11 cellular contexts compared by ENCODE assay signal in genomic region chr7:20158684-20159083, GRCh38. TPM values are rescaled to one million over a fixed set of nuclear protein-coding genes. Genes with fewer than 3 reads are reported as not detected.
A peak's percentile ranks its signal among the peaks of the same experiment; 100 is the strongest.
DNase-seq lines count a peak whose midpoint lies in the region; ATAC-seq and TF ChIP-seq lines count a peak whose summit lies in the region.
"Had no signal": no experiment of that assay in that cellular context is flagged by ENCODE, and none has a peak within 500 bp of the region (broad histone marks: within the 10 kb centered on the region; RNA-seq: fewer than 3 reads in every experiment).

No MANE protein-coding gene starts in this region.

- H3K79me2 ChIP-seq in SU-DHL-6 (ENCODE audit: insufficient read depth, low read length) (no peaks in the 10 kb centered on the region), hepatocyte (no peaks in the 10 kb centered on the region)

- H4K20me1 ChIP-seq in SU-DHL-6 (ENCODE audit: low read depth, low read length) (no peaks in the 10 kb centered on the region), hepatocyte (ENCODE audit: insufficient read depth, poor library complexity, severe bottlenecking) (no peaks in the 10 kb centered on the region)

- 17% methylated on average over 1 of the region's 1 CpG for WGBS in hepatocyte (ENCODE audit: low lambda C conversion rate, missing lambda C conversion rate)

- H3F3A ChIP-seq in SU-DHL-6 (ENCODE audit: insufficient read depth), result peaks cover 9% of the 10 kb centered on the region; the same call in 1 of the 2 replicates

- H3K9me2 ChIP-seq in SU-DHL-6 (replicated peaks; ENCODE audit: insufficient read depth, low read length) (no peaks in the 10 kb centered on the region), hepatocyte (replicated peaks; ENCODE audit: insufficient read depth) (no peaks in the 10 kb centered on the region)

- H3K4me3 ChIP-seq in SU-DHL-6 (ENCODE audit: insufficient read depth, low read length, poor library complexity, severe bottlenecking) (no peak overlapping the region), hepatocyte (no peak overlapping the region), HAP-1 (no peak overlapping the region)

- no peak overlapping the region for H3K9ac ChIP-seq in SU-DHL-6 (ENCODE audit: low read length)

- H3K4me2 ChIP-seq in SU-DHL-6 (ENCODE audit: low read depth, low read length, poor library complexity, severe bottlenecking) (no peak overlapping the region), hepatocyte (no peak overlapping the region)

- no peak overlapping the region for H2AFZ ChIP-seq in SU-DHL-6 (ENCODE audit: low read depth, low read length, severe bottlenecking)
- H2AFZ ChIP-seq in hepatocyte, result no peak overlapping the region

- no peaks in the 10 kb centered on the region for H3K27me3 ChIP-seq in SU-DHL-6 (ENCODE audit: low read length)
- H3K27me3 ChIP-seq in hepatocyte, result no peaks in the 10 kb centered on the region
- H3K27me3 ChIP-seq in HAP-1 (ENCODE audit: low read depth), result no peaks in the 10 kb centered on the region

- H3K9me3 ChIP-seq in SU-DHL-6 (ENCODE audit: insufficient read depth, low read length), result no peaks in the 10 kb centered on the region
- no peaks in the 10 kb centered on the region for H3K9me3 ChIP-seq in hepatocyte (ENCODE audit: low read depth)
- no peaks in the 10 kb centered on the region for H3K9me3 ChIP-seq in HAP-1

- H3K4me1 ChIP-seq in hepatocyte (ENCODE audit: insufficient read depth), result peaks cover 12% of the 10 kb centered on the region
- H3K4me1 ChIP-seq in HAP-1, result no peaks in the 10 kb centered on the region

- DNase-seq in hepatocyte (ENCODE audit: low spot score), result no peak
- DNase-seq in AG20443 (ENCODE audit: low spot score), result no peak
- no peak for DNase-seq in effector CD4-positive, alpha-beta T cell
- no peak for DNase-seq in T-helper 1 cell
- no peak for DNase-seq in HAP-1 (ENCODE audit: low spot score in 2 of 2)
- DNase-seq: activated CD4-positive, alpha-beta T cell treated with anti-CD3 and anti-CD28 coated beads, Interleukin-2, amount 10 ng/mL, durations not matched to agents 24 days and 14 days; natural killer cell had no signal

- 0 out of 2 replicates have a peak, but pooled peaks have one; percentile 13 for TF ChIP-seq CTCF in C4-2B (conservative IDR thresholded peaks at IDR 0.05)
- TF ChIP-seq CTCF in SU-DHL-6 (IDR thresholded peaks at IDR 0.05; ENCODE audit: insufficient read depth, low read length, poor library complexity, severe bottlenecking), result peak; percentile 20
- TF ChIP-seq CTCF in hepatocyte (IDR thresholded peaks at IDR 0.05; ENCODE audit: poor library complexity), result peak; percentile 16

- H3K27ac ChIP-seq in C4-2B, result no peak overlapping the region
- H3K27ac ChIP-seq in SU-DHL-6 (ENCODE audit: low read depth, low read length), result no peak overlapping the region
- peak overlapping the region; percentile 28 for H3K27ac ChIP-seq in hepatocyte

- H3K36me3 ChIP-seq in SU-DHL-6 (ENCODE audit: low read length) (peaks cover 43% of the 10 kb centered on the region), hepatocyte (replicated peaks; ENCODE audit: insufficient read depth, low read depth) (no peaks in the 10 kb centered on the region), HAP-1 (replicated peaks) (no peaks in the 10 kb centered on the region)

- ATAC-seq in GM21447 (IDR thresholded peaks at IDR 0.05; ENCODE audit: unreplicated experiment), result peak; percentile 63
- ATAC-seq: natural killer cell had no signal

- in situ Hi-C loops in HAP-1 (cut with MboI; ENCODE audit: low sequenced_read_pairs), result loop anchor here (25.0 kb wide), 2 partner anchors 171 to 396 kb away; partner anchors contain the start of gene TMEM196

RNA-seq across cellular contexts. Expression of gene MACC1, which starts 58.5 kb away (rescaled TPM):
- total RNA-seq in hepatocyte, result 42.9 and 46.0 TPM in 2 replicates
- 6.9 and 7.2 TPM in 2 replicates for polyA plus RNA-seq in hepatocyte
- total RNA-seq: activated CD4-positive, alpha-beta T cell treated with anti-CD3 and anti-CD28 coated beads, Interleukin-2, amount 10 ng/mL, durations not matched to agents 24 days and 14 days; dermis microvascular lymphatic vessel endothelial cell had no signal
